Comparison of ENCODE assay signal across 17 cellular contexts in genomic region chr5:138631204-138631928, GRCh38. TPM values are rescaled to one million over a fixed set of nuclear protein-coding genes. Genes with fewer than 3 reads are reported as not detected.
DNase-seq lines count a peak whose midpoint lies in the region; TF ChIP-seq lines count a peak whose summit lies in the region.
"Had no signal": no experiment of that assay in that cellular context is flagged by ENCODE, and none has a peak within 500 bp of the region (broad histone marks: within the 10 kb centered on the region; RNA-seq: fewer than 3 reads in every experiment).

No MANE protein-coding gene starts in this region.

- H3K27me3 ChIP-seq in adrenal gland (no peaks in the 10 kb centered on the region), spleen (replicated peaks in 1 of 7) (peaks cover 0 to 14% (median 0%) of the 10 kb centered on the region in 7 donors)
- H3K27me3 ChIP-seq: BLaER1, Peyer's patch had no signal

- no TSS peak for BruUV-seq in OCI-LY7 (replicated peaks; lab: Mats Ljungman, UMichigan)

- H3K36me3 ChIP-seq in adrenal gland (replicated peaks in 1 of 2), result no peaks in the 10 kb centered on the region
- no peaks in the 10 kb centered on the region for H3K36me3 ChIP-seq in spleen
- no peaks in the 10 kb centered on the region for H3K36me3 ChIP-seq in OCI-LY7 (ENCODE audit: insufficient read depth, low read length)
- H3K36me3 ChIP-seq: BLaER1, Peyer's patch had no signal

- POLR2A ChIA-PET in OCI-LY7 (lab: Charles Lee), result no interaction called here

- no peaks in the 10 kb centered on the region for H3K9me3 ChIP-seq in adrenal gland (replicated peaks in 1 of 3)
- H3K9me3 ChIP-seq in spleen, result no peaks in the 10 kb centered on the region
- no peaks in the 10 kb centered on the region for H3K9me3 ChIP-seq in OCI-LY7 (ENCODE audit: low read length)
- H3K9me3 ChIP-seq: BLaER1, Peyer's patch had no signal

- H3K27ac ChIP-seq in adrenal gland (peak overlapping the region in 2 of 5 donors; percentile 15 to 47), spleen (peak overlapping the region in 7 of 8 donors; percentile 6 to 73 (median 56)), OCI-LY7 (ENCODE audit: low read depth, low read length, poor library complexity, severe bottlenecking) (no peak overlapping the region)
- H3K27ac ChIP-seq: BLaER1, KMS-11, Peyer's patch had no signal

- no peaks in the 10 kb centered on the region for H3K79me2 ChIP-seq in OCI-LY7 (ENCODE audit: insufficient read depth, low read depth, low read length)

- WGBS in adrenal gland, 4 donors, result 55 to 74% (median 65%) methylated on average over 4 of the region's 4 CpGs
- 68 to 88% (median 75%) methylated on average over 4 of the region's 4 CpGs for WGBS in spleen, 5 donors

- H3K9me2 ChIP-seq in OCI-LY7 (ENCODE audit: insufficient read depth, low read length), result no peaks in the 10 kb centered on the region

- peaks cover 13 to 22% of the 10 kb centered on the region in 2 donors for H3K4me1 ChIP-seq in adrenal gland (replicated peaks in 1 of 2)
- H3K4me1 ChIP-seq in spleen, result peaks cover 0 to 18% (median 0%) of the 10 kb centered on the region in 6 donors
- H3K4me1 ChIP-seq in OCI-LY7 (ENCODE audit: insufficient read depth, low read length, poor library complexity, severe bottlenecking), result no peaks in the 10 kb centered on the region
- H3K4me1 ChIP-seq: BLaER1 had no signal

- peak; percentile 25 for DNase-seq in activated effector memory CD4-positive, alpha-beta T cell treated with anti-CD3 and anti-CD28 coated beads, Interleukin-2, amount 50 U/mL, for 16 hours
- DNase-seq in activated effector memory CD4-positive, alpha-beta T cell treated with Interleukin-2 at 50 U/mL for 16 hours, result no peak
- DNase-seq in adrenal gland (peak in 6 of 7 donors; percentile 53 to 70 (median 64)), mesenteric fat pad (ENCODE audit: low spot score) (peak; percentile 43), spleen (no peak), foreskin melanocyte (no peak), OCI-LY7 (ENCODE audit: low spot score) (no peak)
- DNase-seq in stimulated activated CD4-positive, alpha-beta T cell treated with anti-CD3 and anti-CD28 coated beads, Interleukin-2, amount 100 ng/mL, for 48 hours, result no peak
- DNase-seq: 8988T; CD8-positive, alpha-beta memory T cell; EL; NCI-H1092; NCI-H1694; NCI-H774; Peyer's patch had no signal

- intact Hi-C loops in adrenal gland (cut with DNase I) (loop anchor here in 1 of 2 donors (5.0 kb wide), 1 partner anchor 39 kb away; no protein-coding TSS in a partner anchor), spleen (cut with DNase I; ENCODE audit: low total_unique reads) (no loop called here), OCI-LY7 (cut with micrococcal nuclease; ENCODE audit: unreplicated experiment) (no loop called here)

- no peak overlapping the region for H3K4me2 ChIP-seq in OCI-LY7 (ENCODE audit: low read length)
- H3K4me2 ChIP-seq: BLaER1, KMS-11 had no signal

- no peak overlapping the region for H2AFZ ChIP-seq in OCI-LY7 (ENCODE audit: low read length)

- TF ChIP-seq CTCF in adrenal gland (IDR thresholded peaks at IDR 0.05), result no peak
- no peak for TF ChIP-seq CTCF in spleen (IDR thresholded peaks at IDR 0.05 in 8 of 11, conservative IDR thresholded peaks at IDR 0.05 in 3 of 11)
- no peak for TF ChIP-seq CTCF in OCI-LY7 (conservative IDR thresholded peaks at IDR 0.05; ENCODE audit: low read length)

- H3K4me3 ChIP-seq in adrenal gland (no peak overlapping the region), spleen (no peak overlapping the region), OCI-LY7 (ENCODE audit: low read depth, low read length, poor library complexity, severe bottlenecking) (no peak overlapping the region)
- H3K4me3 ChIP-seq: BLaER1, Peyer's patch had no signal

- TF ChIP-seq POLR2A in adrenal gland (IDR thresholded peaks at IDR 0.05) (no peak), spleen (IDR thresholded peaks at IDR 0.05) (no peak)

- CTCF ChIA-PET in OCI-LY7 (lab: Charles Lee; ENCODE audit: unreplicated experiment), result no interaction called here

- H4K20me1 ChIP-seq in OCI-LY7 (ENCODE audit: insufficient read depth, low read length), result no peaks in the 10 kb centered on the region
- H4K20me1 ChIP-seq: BLaER1 had no signal

RNA-seq across cellular contexts. Expression of gene HSPA9, which starts 56.2 kb away (rescaled TPM):
- total RNA-seq in adrenal gland (100 to 1,000 TPM; 376 to 735 (median 501) TPM), mesenteric fat pad (224 TPM), spleen (100 to 1,000 TPM; 108 to 187 (median 158) TPM), OCI-LY7 (2022) (314 and 362 TPM in 2 replicates)
- polyA plus RNA-seq in adrenal gland (1,000 to 10,000 TPM in 1 of 3 donors, 100 to 1,000 TPM in 1, 10 to 100 TPM in 1; 92.3 to 1,206 (median 155) TPM), spleen (10 to 100 TPM; 50.4 to 77.7 (median 62.2) TPM)
- total RNA-seq in OCI-LY7 (2014; rRNA removed; shearing (Covaris generic)), result 290 and 326 TPM in 2 replicates

Comparison
In these comparisons a context has a peak if more than half of its experiments do, and no peak if none do; other contexts are left out.
1. DNase-seq: peak in activated effector memory CD4-positive, alpha-beta T cell treated with anti-CD3 and anti-CD28 coated beads, Interleukin-2, amount 50 U/mL, for 16 hours (single experiment), adrenal gland (6 of 7) and mesenteric fat pad (single experiment); none in activated effector memory CD4-positive, alpha-beta T cell treated with Interleukin-2 at 50 U/mL for 16 hours (single experiment), spleen (single experiment), foreskin melanocyte (single experiment), stimulated activated CD4-positive, alpha-beta T cell treated with anti-CD3 and anti-CD28 coated beads, Interleukin-2, amount 100 ng/mL, for 48 hours (0 of 2) and OCI-LY7 (single experiment).